In the genomic region with DNA sequence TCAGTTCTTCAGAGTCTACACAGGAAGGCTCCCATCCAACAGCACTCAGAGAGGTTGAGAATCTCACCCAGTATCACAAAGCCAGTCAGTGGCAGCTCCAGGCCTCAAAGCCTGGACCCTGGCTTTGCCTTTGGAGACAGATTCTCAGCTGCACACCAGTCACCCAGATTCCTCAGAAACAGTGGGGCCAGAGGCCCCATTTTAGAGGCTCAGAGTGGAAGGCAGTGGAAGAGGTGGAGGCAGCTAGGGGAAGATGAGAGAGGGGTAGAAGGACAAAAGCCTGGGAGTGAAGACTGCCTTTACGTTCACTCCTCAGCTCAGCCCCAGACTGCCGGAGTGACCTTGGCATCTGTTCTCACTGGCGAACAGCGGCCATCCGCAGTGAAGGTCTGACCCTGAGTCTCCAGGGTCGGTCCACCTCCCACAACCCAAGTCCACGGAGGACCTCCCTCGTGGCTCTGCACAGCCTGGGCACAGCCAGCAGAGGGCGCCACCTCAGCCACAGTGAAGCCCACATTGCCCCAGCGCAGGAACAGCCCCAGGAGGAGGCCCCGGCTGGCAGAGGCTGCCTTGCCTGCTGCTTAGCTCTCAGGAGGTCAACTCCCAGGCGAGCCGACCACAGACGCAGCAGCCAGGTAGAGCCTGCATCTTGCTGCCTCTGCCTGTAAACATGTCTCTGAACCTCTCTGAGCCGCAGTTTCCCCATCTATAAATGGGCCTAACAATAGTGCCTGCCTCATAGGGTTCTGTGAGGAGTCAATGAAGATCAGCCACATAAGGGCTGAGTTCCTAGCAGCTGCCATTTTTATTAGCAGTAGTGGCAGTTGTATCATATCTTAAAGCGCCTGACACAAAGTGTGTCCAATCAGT, we compare ENCODE assay signal across 8 cellular contexts. TPM values are rescaled to one million over a fixed set of nuclear protein-coding genes. Genes with fewer than 3 reads are reported as not detected.
DNase-seq lines count a peak whose midpoint lies in the region; ATAC-seq and TF ChIP-seq lines count a peak whose summit lies in the region.

No MANE protein-coding gene starts in this region.

- peaks cover 31% of the 10 kb centered on the region for H3K27me3 Mint-ChIP-seq in neural progenitor cell (ENCODE audit: insufficient read depth, low read depth)

- H2AFZ ChIP-seq in fibroblast of lung (ENCODE audit: low read length): no peak overlapping the region
- H2AFZ ChIP-seq in neural progenitor cell (replicated peaks): peak overlapping the region; percentile 64

- H3K27ac ChIP-seq in fibroblast of lung (ENCODE audit: insufficient read depth, low read length) (no peak overlapping the region), neural progenitor cell (no peak overlapping the region)

- H4K20me1 ChIP-seq in fibroblast of lung (ENCODE audit: control insufficient read depth, extremely low read depth, insufficient read depth, low read length) (no peaks in the 10 kb centered on the region), neural progenitor cell (ENCODE audit: low read depth) (no peaks in the 10 kb centered on the region)

- H3K27ac Mint-ChIP-seq in neural progenitor cell: no peak overlapping the region

- H3K9me3 ChIP-seq in fibroblast of lung (ENCODE audit: control insufficient read depth, insufficient read depth, low read depth, low read length) (no peaks in the 10 kb centered on the region), neural progenitor cell (ENCODE audit: low read depth) (no peaks in the 10 kb centered on the region)

- DNase-seq in ACHN (peak; percentile 54), GM12865 (ENCODE audit: low read depth) (peak; percentile 61), NCI-H748 (lab: John Stamatoyannopoulos, UW; ENCODE audit: unreplicated experiment) (peak; percentile 53), fibroblast of lung (ENCODE audit: low read depth in 2 of 2) (peak in 1 of 2 donors; percentile 37), neural progenitor cell (ENCODE audit: low spot score) (peak; percentile 65), NCI-H2107 (lab: John Stamatoyannopoulos, UW) (no peak)
- DNase-seq in activated T-cell treated with anti-CD3 and anti-CD28 coated beads, Interleukin-2, amount 50 U/mL, for 1 hour: peak; percentile 69

- H3K4me3 ChIP-seq in GM12865 (ENCODE audit: low read depth, low read length) (no peak overlapping the region), fibroblast of lung (replicated peaks in 1 of 4; ENCODE audit: control extremely low read depth in 1 of 4, insufficient read depth in 1 of 4, low read depth in 3 of 4, low read length in 4 of 4) (no peak overlapping the region), neural progenitor cell (no peak overlapping the region)

- H3K36me3 Mint-ChIP-seq in neural progenitor cell: no peaks in the 10 kb centered on the region

- H3K4me3 Mint-ChIP-seq in neural progenitor cell: no peak overlapping the region

- no peak for ATAC-seq in HG03039 (IDR thresholded peaks at IDR 0.05; ENCODE audit: unreplicated experiment)

- no peaks in the 10 kb centered on the region for H3K9me3 Mint-ChIP-seq in neural progenitor cell

- TF ChIP-seq CTCF in GM12865 (IDR thresholded peaks at IDR 0.05; ENCODE audit: insufficient read depth, low read depth, low read length, missing control alignments) (peak; percentile 92), fibroblast of lung (conservative IDR thresholded peaks at IDR 0.05 in 1 of 2, IDR thresholded peaks at IDR 0.05 in 1 of 2; ENCODE audit: low read depth in 1 of 2, low read length in 2 of 2) (peak; percentile 67 to 84), neural progenitor cell (IDR thresholded peaks at IDR 0.05) (peak; percentile 78)

- H3K36me3 ChIP-seq in fibroblast of lung (ENCODE audit: control insufficient read depth, insufficient read depth, low read length): no peaks in the 10 kb centered on the region
- H3K36me3 ChIP-seq in neural progenitor cell: no peaks in the 10 kb centered on the region

- H3F3A ChIP-seq in neural progenitor cell (ENCODE audit: low read depth): peaks cover 30% of the 10 kb centered on the region

- H3K27me3 ChIP-seq in fibroblast of lung (ENCODE audit: control insufficient read depth, insufficient read depth, low read length) (peaks cover 5% of the 10 kb centered on the region), neural progenitor cell (no peaks in the 10 kb centered on the region)

- peaks cover 37% of the 10 kb centered on the region for H3K4me1 Mint-ChIP-seq in neural progenitor cell

- H3K79me2 ChIP-seq in fibroblast of lung (ENCODE audit: control insufficient read depth, insufficient read depth, low read length): no peaks in the 10 kb centered on the region
- H3K79me2 ChIP-seq in neural progenitor cell (ENCODE audit: low read depth): no peaks in the 10 kb centered on the region

- H3K4me1 ChIP-seq in fibroblast of lung (ENCODE audit: control insufficient read depth, extremely low read depth, insufficient read depth, low read length): no peaks in the 10 kb centered on the region
- H3K4me1 ChIP-seq in neural progenitor cell: peaks cover 41% of the 10 kb centered on the region

- in situ Hi-C loops in ACHN (cut with HindIII; ENCODE audit: low pct_ligation_motif_present, low pct_unique_long_range_greater_than_20kb, low sequenced_read_pairs): no loop called here

- H3K4me2 ChIP-seq in fibroblast of lung (ENCODE audit: extremely low read depth, insufficient read depth, low read length) (no peak overlapping the region), neural progenitor cell (peak overlapping the region; percentile 64)

- H3K9ac ChIP-seq in fibroblast of lung (ENCODE audit: insufficient read depth, low read length) (no peak overlapping the region), neural progenitor cell (no peak overlapping the region)

RNA-seq across cellular contexts. Expression of gene FNDC5, which starts 5.9 kb away (rescaled TPM):
- total RNA-seq in fibroblast of lung (0.33 and 1.0 TPM in 2 replicates), neural progenitor cell (ENCODE audit: low replicate concordance) (9.6 and 21.4 TPM in 2 replicates)
- polyA plus RNA-seq in fibroblast of lung: 0.38 and 1.6 TPM in 2 replicates
- 0.43 and 2.5 TPM in 2 replicates for polyA plus RNA-seq in fibroblast of lung (2012)
- not detected in 2 replicates for polyA minus RNA-seq in fibroblast of lung (ENCODE audit: low replicate concordance)

RNA-seq across cellular contexts. Expression of gene HPCA, which starts 9.7 kb away (rescaled TPM):
- total RNA-seq in fibroblast of lung (0.33 TPM in 1 of 2 replicates, not detected in the other), neural progenitor cell (ENCODE audit: low replicate concordance) (1.0 TPM in 1 of 2 replicates, not detected in the other)
- polyA plus RNA-seq in fibroblast of lung: 0.06 TPM in 1 of 2 replicates, not detected in the other
- polyA plus RNA-seq in fibroblast of lung (2012): 0.16 TPM in 1 of 2 replicates, not detected in the other
- not detected in 2 replicates for polyA minus RNA-seq in fibroblast of lung (ENCODE audit: low replicate concordance)

RNA-seq across cellular contexts. Expression of gene TMEM54, which starts 24.6 kb away (rescaled TPM):
- total RNA-seq in fibroblast of lung (57.5 and 69.9 TPM in 2 replicates), neural progenitor cell (ENCODE audit: low replicate concordance) (13.5 and 14.5 TPM in 2 replicates)
- polyA plus RNA-seq in fibroblast of lung: 24.2 and 38.1 TPM in 2 replicates
- polyA plus RNA-seq in fibroblast of lung (2012): 36.6 and 61.1 TPM in 2 replicates
- 59.7 and 87.2 TPM in 2 replicates for polyA minus RNA-seq in fibroblast of lung (ENCODE audit: low replicate concordance)

RNA-seq across cellular contexts. Expression of gene S100PBP, which starts 59.1 kb away (rescaled TPM):
- 26.7 and 36.3 TPM in 2 replicates for total RNA-seq in fibroblast of lung
- polyA plus RNA-seq in fibroblast of lung: 30.7 and 41.8 TPM in 2 replicates
- 13.0 and 15.4 TPM in 2 replicates for polyA plus RNA-seq in fibroblast of lung (2012)
- polyA minus RNA-seq in fibroblast of lung (ENCODE audit: low replicate concordance): 3.4 and 6.3 TPM in 2 replicates
- total RNA-seq in neural progenitor cell (ENCODE audit: low replicate concordance): 72.9 and 107 TPM in 2 replicates

RNA-seq across cellular contexts. Expression of gene YARS1, which starts 59.4 kb away (rescaled TPM):
- total RNA-seq in fibroblast of lung: 217 and 295 TPM in 2 replicates
- polyA plus RNA-seq in fibroblast of lung: 85.8 and 94.4 TPM in 2 replicates
- 92.4 and 93.0 TPM in 2 replicates for polyA plus RNA-seq in fibroblast of lung (2012)
- polyA minus RNA-seq in fibroblast of lung (ENCODE audit: low replicate concordance): 197 and 205 TPM in 2 replicates
- total RNA-seq in neural progenitor cell (ENCODE audit: low replicate concordance): 38.2 and 61.5 TPM in 2 replicates
